In the genomic region with DNA sequence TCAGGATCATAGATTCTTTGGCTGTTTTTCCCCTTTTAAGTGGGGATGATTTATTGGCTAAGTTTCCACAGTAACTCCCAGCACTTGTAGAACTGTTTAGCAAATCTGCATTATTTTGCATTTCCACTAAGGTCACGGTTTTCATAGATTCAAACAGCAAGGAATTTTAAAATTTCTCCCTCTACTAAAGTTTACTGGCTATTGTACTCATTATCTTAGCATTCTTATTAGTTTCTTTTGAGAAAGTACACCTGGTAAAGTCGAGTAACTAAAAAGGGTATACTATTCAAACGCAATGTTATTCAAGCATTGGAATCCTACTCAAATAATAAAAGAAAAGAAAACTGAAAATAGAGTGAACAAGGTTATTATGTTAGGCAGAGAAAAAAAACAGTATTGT, we compare ENCODE assay signal across 31 cellular contexts.
"Had no signal": no experiment of that assay in that cellular context is flagged by ENCODE, and none has a peak within 500 bp of the region (broad histone marks: within the 10 kb centered on the region; RNA-seq: fewer than 3 reads in every experiment).

No MANE protein-coding gene starts in this region.

- H3K36me3 ChIP-seq: MG63, Peyer's patch, SJCRH30 had no signal

- H3K9ac ChIP-seq: SK-N-SH had no signal

- H3K4me1 ChIP-seq: Peyer's patch, SJCRH30 had no signal

- H3K4me3 ChIP-seq: MG63, Peyer's patch, SJCRH30 had no signal

- DNase-seq: Kasumi-1, KG1, MG63, NCI-H1048, NCI-H1092 treated with DMSO at 0.1 percent for 48 hours, NCI-H1105 treated with DMSO at 0.1 percent for 48 hours, NCI-H1417, NCI-H1436, NCI-H146, NCI-H1694, NCI-H187, NCI-H1930, NCI-H2029 treated with DMSO at 0.1 percent for 48 hours, NCI-H2081 treated with DMSO at 0.1 percent for 48 hours, NCI-H2107, NCI-H2171, NCI-H226, NCI-H446 treated with DMSO at 0.1 percent for 48 hours, NCI-H510A, NCI-H526, NCI-H748 treated with DMSO at 0.1 percent for 48 hours, NCI-H82, OCI-M1, PC-3, Peyer's patch, Right ventricle myocardium superior, RPMI8226, SIG-M5, SJCRH30, SK-N-SH, SW 1271 had no signal

- H3K9me3 ChIP-seq: MG63, Peyer's patch, SJCRH30, SK-N-SH had no signal

- H3K27me3 ChIP-seq: MG63, Peyer's patch, SJCRH30 had no signal

- H3K27ac ChIP-seq: Peyer's patch, SJCRH30 had no signal

- H3K9me2 ChIP-seq: SK-N-SH had no signal

- H3K4me2 ChIP-seq: SK-N-SH had no signal

- ATAC-seq: PC-3 had no signal
